Comparison of ENCODE assay signal across 18 cellular contexts in the genomic region with DNA sequence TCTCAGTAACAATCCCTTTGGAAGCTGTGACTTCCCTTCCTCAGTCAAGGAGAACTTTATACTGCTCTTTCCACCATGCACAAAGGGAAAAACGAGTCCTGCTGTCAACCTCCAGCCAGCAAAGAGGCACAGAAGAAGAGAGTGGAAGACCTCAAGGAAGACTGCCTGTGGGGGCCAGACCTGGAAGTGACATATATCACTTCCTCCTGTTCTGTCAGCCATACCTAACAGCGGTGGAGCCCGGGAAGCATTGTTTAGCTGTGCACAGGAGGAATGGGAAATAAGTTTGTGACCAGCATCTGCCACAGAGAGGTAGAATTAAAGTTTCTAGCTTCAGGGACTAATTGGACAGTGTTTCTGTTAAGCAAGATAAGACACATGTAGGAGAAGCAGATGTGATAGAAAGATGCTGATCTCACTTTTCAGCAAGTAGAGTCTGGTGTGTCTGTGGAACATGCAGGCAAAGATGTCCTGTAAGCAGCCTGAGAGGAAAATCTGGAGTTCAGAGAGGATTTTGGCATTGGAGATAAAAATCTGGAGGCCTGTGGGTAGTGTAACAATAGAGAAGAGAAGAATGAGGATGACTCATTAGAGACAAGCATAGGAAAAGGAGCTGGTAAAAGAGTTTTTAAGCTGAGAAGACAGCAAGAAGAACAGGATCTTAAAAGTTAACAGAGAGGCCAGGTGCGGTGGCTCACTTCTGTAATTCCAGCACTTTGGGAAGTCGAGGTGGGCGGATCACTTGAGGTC.
DNase-seq lines count a peak whose midpoint lies in the region; ATAC-seq and TF ChIP-seq lines count a peak whose summit lies in the region.
"Had no signal": no experiment of that assay in that cellular context is flagged by ENCODE, and none has a peak within 500 bp of the region (broad histone marks: within the 10 kb centered on the region; RNA-seq: fewer than 3 reads in every experiment).

No MANE protein-coding gene starts in this region.

- H3K36me3 Mint-ChIP-seq in HFFc6 (ENCODE audit: low read depth): no peaks in the 10 kb centered on the region
- no peaks in the 10 kb centered on the region for H3K36me3 Mint-ChIP-seq in stimulated activated naive B cell treated with anti-CD40 and anti-IgM and Interleukin-4, amounts not matched to agents 10 μg/mL and 1 μg/mL and 100 μg/mL, for 72 hours
- H3K36me3 Mint-ChIP-seq: activated naive CD8-positive, alpha-beta T cell treated with anti-CD3 and anti-CD28 coated beads, Interleukin-2, amount 10 ng/mL, durations not matched to agents 7 days and 5 days had no signal

- peaks cover 11% of the 10 kb centered on the region for H3K27me3 Mint-ChIP-seq in HFFc6 (ENCODE audit: insufficient read depth)
- H3K27me3 Mint-ChIP-seq in stimulated activated naive B cell treated with anti-CD40 and anti-IgM and Interleukin-4, amounts not matched to agents 10 μg/mL and 1 μg/mL and 100 μg/mL, for 72 hours: peaks cover 16 to 21% of the 10 kb centered on the region in 2 donors

- H3K27ac Mint-ChIP-seq in HFFc6: no peak overlapping the region
- no peak overlapping the region for H3K27ac Mint-ChIP-seq in stimulated activated naive B cell treated with anti-CD40 and anti-IgM and Interleukin-4, amounts not matched to agents 10 μg/mL and 1 μg/mL and 100 μg/mL, for 72 hours
- H3K27ac Mint-ChIP-seq: activated naive CD8-positive, alpha-beta T cell treated with anti-CD3 and anti-CD28 coated beads, Interleukin-2, amount 10 ng/mL, durations not matched to agents 7 days and 5 days; B cell had no signal

- TF ChIP-seq CTCF in AG10803 (conservative IDR thresholded peaks at IDR 0.05; ENCODE audit: low read length): no peak
- no peak for TF ChIP-seq CTCF in HFFc6 (IDR thresholded peaks at IDR 0.05)
- no peak for TF ChIP-seq CTCF in astrocyte of the cerebellum (IDR thresholded peaks at IDR 0.05; ENCODE audit: low read depth, low read length, missing control alignments)
- TF ChIP-seq CTCF in foreskin fibroblast (IDR thresholded peaks at IDR 0.05; ENCODE audit: low read depth, low read length): no peak
- no peak for TF ChIP-seq CTCF in upper lobe of left lung (IDR thresholded peaks at IDR 0.05)

- H3K4me1 Mint-ChIP-seq in HFFc6 (ENCODE audit: low read depth): peaks cover 5% of the 10 kb centered on the region; the same call in 1 of the 2 replicates
- H3K4me1 Mint-ChIP-seq in stimulated activated naive B cell treated with anti-CD40 and anti-IgM and Interleukin-4, amounts not matched to agents 10 μg/mL and 1 μg/mL and 100 μg/mL, for 72 hours: peaks cover 4 to 7% of the 10 kb centered on the region in 2 donors

- H3K9me3 Mint-ChIP-seq in HFFc6: no peaks in the 10 kb centered on the region
- no peaks in the 10 kb centered on the region for H3K9me3 Mint-ChIP-seq in stimulated activated naive B cell treated with anti-CD40 and anti-IgM and Interleukin-4, amounts not matched to agents 10 μg/mL and 1 μg/mL and 100 μg/mL, for 72 hours
- H3K9me3 Mint-ChIP-seq: activated naive CD8-positive, alpha-beta T cell treated with anti-CD3 and anti-CD28 coated beads, Interleukin-2, amount 10 ng/mL, durations not matched to agents 7 days and 5 days had no signal

- DNase-seq in AG10803 (ENCODE audit: low read depth) (peak; percentile 67), HFFc6 (peak; percentile 8), astrocyte of the cerebellum (ENCODE audit: low read depth) (peak; percentile 72), foreskin fibroblast (peak; percentile 18 to 56), aorta (no peak), upper lobe of left lung (no peak)
- DNase-seq in stimulated activated naive B cell treated with anti-CD40 and anti-IgM and Interleukin-4, amounts not matched to agents 10 μg/mL and 1 μg/mL and 100 μg/mL, for 72 hours: no peak
- DNase-seq: activated CD8-positive, alpha-beta memory T cell treated with anti-CD3 and anti-CD28 coated beads, Interleukin-2, amount 50 U/mL, for 4 hours; activated naive CD8-positive, alpha-beta T cell treated with anti-CD3 and anti-CD28 coated beads, Interleukin-2, amount 10 ng/mL, durations not matched to agents 7 days and 5 days; colonic mucosa; kidney; NCI-H2029 treated with DMSO at 0.1 percent for 48 hours; NCI-H748 treated with DMSO at 0.1 percent for 48 hours; stimulated activated CD4-positive, alpha-beta T cell treated with anti-CD3 and anti-CD28 coated beads, Interleukin-2, amount 100 ng/mL, for 48 hours had no signal

- H3K36me3 ChIP-seq in aorta (ENCODE audit: control insufficient read depth in 1 of 2, insufficient read depth in 2 of 2, low read length in 1 of 2) (no peaks in the 10 kb centered on the region), upper lobe of left lung (no peaks in the 10 kb centered on the region)
- H3K36me3 ChIP-seq: colonic mucosa, right atrium auricular region had no signal

- no peak for TF ChIP-seq POLR2A in upper lobe of left lung (IDR thresholded peaks at IDR 0.05)

- no peak overlapping the region for H3K4me3 Mint-ChIP-seq in HFFc6
- H3K4me3 Mint-ChIP-seq in stimulated activated naive B cell treated with anti-CD40 and anti-IgM and Interleukin-4, amounts not matched to agents 10 μg/mL and 1 μg/mL and 100 μg/mL, for 72 hours: no peak overlapping the region
- H3K4me3 Mint-ChIP-seq: activated naive CD8-positive, alpha-beta T cell treated with anti-CD3 and anti-CD28 coated beads, Interleukin-2, amount 10 ng/mL, durations not matched to agents 7 days and 5 days; B cell had no signal

- no peak for TF ChIP-seq EP300 in upper lobe of left lung (IDR thresholded peaks at IDR 0.05)

- H3K27ac ChIP-seq in aorta (ENCODE audit: low read depth in 1 of 2, low read length in 2 of 2): no peak overlapping the region
- H3K27ac ChIP-seq in upper lobe of left lung: no peak overlapping the region
- H3K27ac ChIP-seq: colonic mucosa, right atrium auricular region, VCaP had no signal

- no peaks in the 10 kb centered on the region for H3K4me1 ChIP-seq in aorta (ENCODE audit: control insufficient read depth in 1 of 2, insufficient read depth in 2 of 2, low read length in 2 of 2)
- H3K4me1 ChIP-seq in upper lobe of left lung: peaks cover 0 to 16% (median 4%) of the 10 kb centered on the region in 4 donors
- H3K4me1 ChIP-seq: colonic mucosa, right atrium auricular region had no signal

- in situ Hi-C loops in astrocyte of the cerebellum (cut with HindIII; ENCODE audit: low sequenced_read_pairs): no loop called here

- no peak for ATAC-seq in stimulated activated naive B cell treated with anti-CD40 and anti-IgM and Interleukin-4, amounts not matched to agents 10 μg/mL and 1 μg/mL and 100 μg/mL, for 72 hours (replicated peaks)
- ATAC-seq in GM21529 (IDR thresholded peaks at IDR 0.05; ENCODE audit: unreplicated experiment) (no peak), aorta (ENCODE audit: low FRiP score) (no peak), upper lobe of left lung (ENCODE audit: low FRiP score in 2 of 2) (no peak)

- H3K4me3 ChIP-seq in AG10803 (ENCODE audit: low read length) (no peak overlapping the region), astrocyte of the cerebellum (ENCODE audit: low read depth, low read length) (no peak overlapping the region), foreskin fibroblast (ENCODE audit: low read depth in 1 of 2, low read length in 2 of 2) (no peak overlapping the region), aorta (ENCODE audit: low read length in 2 of 2) (no peak overlapping the region), upper lobe of left lung (no peak overlapping the region)
- H3K4me3 ChIP-seq: colonic mucosa, right atrium auricular region had no signal

- intact Hi-C loops in aorta (cut with DNase I): no loop called here

- WGBS in aorta, 2 donors: 63 to 72% methylated on average over 6 of the region's 6 CpGs
- 67 to 71% methylated on average over 6 of the region's 6 CpGs for WGBS in upper lobe of left lung, 2 donors

- H3K27me3 ChIP-seq in aorta (ENCODE audit: control insufficient read depth in 1 of 2, insufficient read depth in 2 of 2, low read length in 1 of 2): no peaks in the 10 kb centered on the region
- H3K27me3 ChIP-seq in upper lobe of left lung: no peaks in the 10 kb centered on the region
- H3K27me3 ChIP-seq: colonic mucosa, right atrium auricular region had no signal

- H3K9me3 ChIP-seq in aorta (ENCODE audit: control insufficient read depth, low read length) (peaks cover 4% of the 10 kb centered on the region), upper lobe of left lung (no peaks in the 10 kb centered on the region)
- H3K9me3 ChIP-seq: colonic mucosa, right atrium auricular region had no signal

Comparison
In these comparisons a context has a peak if more than half of its experiments do, and no peak if none do; other contexts are left out.
1. DNase-seq: peak in AG10803 (single experiment), HFFc6 (single experiment), astrocyte of the cerebellum (single experiment) and foreskin fibroblast (2 of 2); none in stimulated activated naive B cell treated with anti-CD40 and anti-IgM and Interleukin-4, amounts not matched to agents 10 μg/mL and 1 μg/mL and 100 μg/mL, for 72 hours (single experiment), aorta (0 of 2) and upper lobe of left lung (0 of 2).